In genomic region chr2:235584269-235585007, GRCh38 we compare ENCODE assay signal across 1 cellular context.
A peak's percentile ranks its signal among the peaks of the same experiment; 100 is the strongest.
TF ChIP-seq lines count a peak whose summit lies in the region.

No MANE protein-coding gene starts in this region.

TF ChIP-seq in H1, 55 proteins besides CTCF, POLR2A, EP300 and RAD21:
- no peak for TF ChIP-seq SIRT6 (IDR thresholded peaks at IDR 0.05; ENCODE audit: low read length)
- peak; percentile 69 for TF ChIP-seq MAX (IDR thresholded peaks at IDR 0.05)
- no peak for TF ChIP-seq SP4 (IDR thresholded peaks at IDR 0.05; ENCODE audit: low read length)
- TF ChIP-seq ZNF274 (IDR thresholded peaks at IDR 0.05; ENCODE audit: borderline replicate concordance, extremely low read depth, low read length), result no peak
- TF ChIP-seq JUND (IDR thresholded peaks at IDR 0.05; ENCODE audit: low read length), result no peak
- peak; percentile 80 for TF ChIP-seq E2F6 (IDR thresholded peaks at IDR 0.05)
